In genomic region chr13:96984061-96984508, GRCh38 we compare ENCODE assay signal across 8 cellular contexts. TPM values are rescaled to one million over a fixed set of nuclear protein-coding genes. Genes with fewer than 3 reads are reported as not detected.
A peak's percentile ranks its signal among the peaks of the same experiment; 100 is the strongest.
DNase-seq lines count a peak whose midpoint lies in the region; ATAC-seq, FAIRE-seq and TF ChIP-seq lines count a peak whose summit lies in the region.

No MANE protein-coding gene starts in this region.

- TF ChIP-seq CTCF in A673 (conservative IDR thresholded peaks at IDR 0.05; ENCODE audit: low read depth, low read length) (peak; percentile 39; the same call in 1 of the 2 replicates), neural crest cell (conservative IDR thresholded peaks at IDR 0.05) (peak; percentile 63)

- peaks cover 10% of the 10 kb centered on the region for H3K4me1 Mint-ChIP-seq in neural crest cell

- POLR2A ChIA-PET in A673 (lab: Charles Lee; ENCODE audit: low non-redundant PET) = no interaction called here

- H3K9ac ChIP-seq in endocrine pancreas (ENCODE audit: control insufficient read depth, insufficient read depth, low read length) = no peak overlapping the region

- H3K4me3 ChIP-seq in A673 (ENCODE audit: low read depth, low read length, poor library complexity, severe bottlenecking) = no peak overlapping the region
- peak overlapping the region; percentile 80 for H3K4me3 ChIP-seq in endocrine pancreas (ENCODE audit: control insufficient read depth, insufficient read depth, low read length)

- intact Hi-C loops in A673 (cut with micrococcal nuclease; ENCODE audit: unreplicated experiment) = no loop called here

- FAIRE-seq in GM18507 (lab: Jason Lieb, UNC) = peak; percentile 15

- ATAC-seq in HG02938 (IDR thresholded peaks at IDR 0.05; ENCODE audit: unreplicated experiment) = peak; percentile 99

- H3K9me3 ChIP-seq in A673 (ENCODE audit: low read depth, low read length, poor library complexity, severe bottlenecking) (no peaks in the 10 kb centered on the region), endocrine pancreas (ENCODE audit: control insufficient read depth, low read length) (no peaks in the 10 kb centered on the region)

- H3K27ac ChIP-seq in A673 (ENCODE audit: low read depth, low read length, poor library complexity, severe bottlenecking) = no peak overlapping the region

- DNase-seq in A673 (ENCODE audit: low spot score) = peak; percentile 20
- no peak for DNase-seq in GM18507 (ENCODE audit: extremely low spot score, insufficient read length, low read depth)
- peak; percentile 95 for DNase-seq in NCI-H526 treated with DMSO at 0.1 percent for 48 hours (lab: John Stamatoyannopoulos, UW)
- DNase-seq in neural crest cell (ENCODE audit: low read depth, low spot score) = no peak
- no peak for DNase-seq in effector CD8-positive, alpha-beta T cell (lab: John Stamatoyannopoulos, UW)
- no peak for DNase-seq in activated gamma-delta T cell (lab: John Stamatoyannopoulos, UW)

- CTCF ChIA-PET in A673 (lab: Charles Lee) = interaction anchor here (0.6 kb wide), 2 partner anchors 16 to 1223 kb away, joined by 4 to 7 read pairs; no protein-coding TSS in a partner anchor

- H3K9me3 Mint-ChIP-seq in neural crest cell = peaks cover 3% of the 10 kb centered on the region

- no TSS peak for BruUV-seq in A673 (replicated peaks; lab: Mats Ljungman, UMichigan)

- H3K27ac Mint-ChIP-seq in neural crest cell (ENCODE audit: unreplicated experiment) = no peak overlapping the region

- H3K27me3 Mint-ChIP-seq in neural crest cell (ENCODE audit: low read depth) = no peaks in the 10 kb centered on the region

- H3K4me1 ChIP-seq in A673 (ENCODE audit: insufficient read depth, low read length, poor library complexity, severe bottlenecking) (no peaks in the 10 kb centered on the region), endocrine pancreas (ENCODE audit: control insufficient read depth, insufficient read depth, low read length) (peaks cover 9% of the 10 kb centered on the region)

- no peaks in the 10 kb centered on the region for H3K36me3 Mint-ChIP-seq in neural crest cell (ENCODE audit: low read depth)

- H3K36me3 ChIP-seq in A673 (ENCODE audit: insufficient read depth, low read length, poor library complexity, severe bottlenecking) = no peaks in the 10 kb centered on the region
- no peaks in the 10 kb centered on the region for H3K36me3 ChIP-seq in endocrine pancreas (ENCODE audit: control insufficient read depth, insufficient read depth, low read length)

- H3K4me3 Mint-ChIP-seq in neural crest cell = no peak overlapping the region

- peaks cover 29% of the 10 kb centered on the region for H3K27me3 ChIP-seq in A673 (replicated peaks; ENCODE audit: insufficient read depth, low read depth, low read length, poor library complexity)
- no peaks in the 10 kb centered on the region for H3K27me3 ChIP-seq in endocrine pancreas (ENCODE audit: control insufficient read depth, insufficient read depth, low read length)

RNA-seq across cellular contexts. Expression of gene OXGR1, which starts 10.2 kb away (rescaled TPM):
- total RNA-seq in A673 (2021) (not detected in 2 replicates), neural crest cell (0.42 and 0.77 TPM in 2 replicates)

Comparison
In these comparisons a context has a peak if more than half of its experiments do, and no peak if none do; other contexts are left out.
1. DNase-seq: peak in A673 (single experiment) and NCI-H526 treated with DMSO at 0.1 percent for 48 hours (single experiment); none in GM18507 (single experiment), neural crest cell (single experiment), effector CD8-positive, alpha-beta T cell (single experiment) and activated gamma-delta T cell (single experiment).